ENCODE assay signal across 2 cellular contexts in the genomic region with DNA sequence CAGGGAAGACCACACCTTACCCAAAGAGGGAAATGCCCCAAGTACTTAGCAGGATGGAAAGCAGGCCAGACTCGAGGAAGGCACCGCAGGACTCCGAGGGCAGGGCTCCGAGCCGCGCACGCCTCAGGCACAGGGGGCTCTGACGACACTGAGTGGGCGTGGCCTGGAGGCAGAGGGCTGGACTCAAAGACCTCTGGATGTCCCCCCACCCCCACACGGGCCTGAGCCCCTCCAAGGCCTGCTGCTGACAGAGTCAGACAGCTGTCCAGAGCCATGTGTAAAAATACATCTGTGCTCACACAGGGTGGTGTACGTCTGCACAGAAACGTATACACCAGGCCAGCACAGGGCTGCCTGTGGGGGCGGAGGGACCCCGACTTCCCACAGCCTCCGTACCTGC.
A peak's percentile ranks its signal among the peaks of the same experiment; 100 is the strongest.
TF ChIP-seq lines count a peak whose summit lies in the region.

No MANE protein-coding gene starts in this region.

TF ChIP-seq in IMR-90, 13 proteins besides CTCF, POLR2A, EP300 and RAD21:
- TF ChIP-seq MXI1 (IDR thresholded peaks at IDR 0.05; ENCODE audit: borderline replicate concordance, low read depth, low read length) (peak; percentile 54; the same call in 1 of the 2 replicates), MAFK (IDR thresholded peaks at IDR 0.05; ENCODE audit: low read depth, low read length) (no peak), MAZ (IDR thresholded peaks at IDR 0.05; ENCODE audit: borderline replicate concordance, low read depth, low read length) (peak; percentile 53)

TF ChIP-seq in neural cell, 6 proteins besides CTCF, POLR2A, EP300 and RAD21:
- TF ChIP-seq, protein P1, sequence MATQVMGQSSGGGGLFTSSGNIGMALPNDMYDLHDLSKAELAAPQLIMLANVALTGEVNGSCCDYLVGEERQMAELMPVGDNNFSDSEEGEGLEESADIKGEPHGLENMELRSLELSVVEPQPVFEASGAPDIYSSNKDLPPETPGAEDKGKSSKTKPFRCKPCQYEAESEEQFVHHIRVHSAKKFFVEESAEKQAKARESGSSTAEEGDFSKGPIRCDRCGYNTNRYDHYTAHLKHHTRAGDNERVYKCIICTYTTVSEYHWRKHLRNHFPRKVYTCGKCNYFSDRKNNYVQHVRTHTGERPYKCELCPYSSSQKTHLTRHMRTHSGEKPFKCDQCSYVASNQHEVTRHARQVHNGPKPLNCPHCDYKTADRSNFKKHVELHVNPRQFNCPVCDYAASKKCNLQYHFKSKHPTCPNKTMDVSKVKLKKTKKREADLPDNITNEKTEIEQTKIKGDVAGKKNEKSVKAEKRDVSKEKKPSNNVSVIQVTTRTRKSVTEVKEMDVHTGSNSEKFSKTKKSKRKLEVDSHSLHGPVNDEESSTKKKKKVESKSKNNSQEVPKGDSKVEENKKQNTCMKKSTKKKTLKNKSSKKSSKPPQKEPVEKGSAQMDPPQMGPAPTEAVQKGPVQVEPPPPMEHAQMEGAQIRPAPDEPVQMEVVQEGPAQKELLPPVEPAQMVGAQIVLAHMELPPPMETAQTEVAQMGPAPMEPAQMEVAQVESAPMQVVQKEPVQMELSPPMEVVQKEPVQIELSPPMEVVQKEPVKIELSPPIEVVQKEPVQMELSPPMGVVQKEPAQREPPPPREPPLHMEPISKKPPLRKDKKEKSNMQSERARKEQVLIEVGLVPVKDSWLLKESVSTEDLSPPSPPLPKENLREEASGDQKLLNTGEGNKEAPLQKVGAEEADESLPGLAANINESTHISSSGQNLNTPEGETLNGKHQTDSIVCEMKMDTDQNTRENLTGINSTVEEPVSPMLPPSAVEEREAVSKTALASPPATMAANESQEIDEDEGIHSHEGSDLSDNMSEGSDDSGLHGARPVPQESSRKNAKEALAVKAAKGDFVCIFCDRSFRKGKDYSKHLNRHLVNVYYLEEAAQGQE (IDR thresholded peaks at IDR 0.05; ENCODE audit: borderline replicate concordance), result no peak
- TF ChIP-seq MXI1 (conservative IDR thresholded peaks at IDR 0.05; ENCODE audit: poor library complexity, severe bottlenecking) (no peak), SMC3 (conservative IDR thresholded peaks at IDR 0.05; ENCODE audit: poor library complexity) (no peak), TAF1 (IDR thresholded peaks at IDR 0.05; ENCODE audit: low read depth) (no peak), POLR2AphosphoS5 (IDR thresholded peaks at IDR 0.05) (no peak), EZH2 (IDR thresholded peaks at IDR 0.05; ENCODE audit: borderline replicate concordance, insufficient read depth, low read length, poor library complexity, severe bottlenecking) (no peak)
